Comparison of ENCODE assay signal across 1 cellular context in the genomic region with DNA sequence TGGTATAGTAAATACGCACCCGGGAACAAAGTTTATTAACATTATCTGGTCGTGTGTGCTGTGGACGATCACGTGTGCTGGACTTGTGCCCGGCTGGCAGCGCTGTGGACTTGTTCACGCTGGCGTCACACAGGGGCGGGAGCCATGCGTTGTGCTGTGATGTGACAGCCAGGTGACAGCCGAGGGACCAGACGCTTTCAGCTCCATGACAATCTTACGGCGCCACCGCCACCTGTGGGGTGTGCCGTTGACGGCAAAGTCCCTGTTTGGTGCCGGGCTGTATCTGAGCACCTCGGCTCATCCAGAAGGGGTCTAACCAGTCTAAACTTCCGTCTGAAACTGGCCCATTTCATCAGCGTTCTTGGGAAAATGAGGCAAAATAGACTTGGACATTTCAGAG.
A peak's percentile ranks its signal among the peaks of the same experiment; 100 is the strongest.
TF ChIP-seq lines count a peak whose summit lies in the region.

No MANE protein-coding gene starts in this region.

TF ChIP-seq in HepG2, 621 proteins besides CTCF, POLR2A, EP300 and RAD21 (continued from another document):
- TF ChIP-seq, protein P1, sequence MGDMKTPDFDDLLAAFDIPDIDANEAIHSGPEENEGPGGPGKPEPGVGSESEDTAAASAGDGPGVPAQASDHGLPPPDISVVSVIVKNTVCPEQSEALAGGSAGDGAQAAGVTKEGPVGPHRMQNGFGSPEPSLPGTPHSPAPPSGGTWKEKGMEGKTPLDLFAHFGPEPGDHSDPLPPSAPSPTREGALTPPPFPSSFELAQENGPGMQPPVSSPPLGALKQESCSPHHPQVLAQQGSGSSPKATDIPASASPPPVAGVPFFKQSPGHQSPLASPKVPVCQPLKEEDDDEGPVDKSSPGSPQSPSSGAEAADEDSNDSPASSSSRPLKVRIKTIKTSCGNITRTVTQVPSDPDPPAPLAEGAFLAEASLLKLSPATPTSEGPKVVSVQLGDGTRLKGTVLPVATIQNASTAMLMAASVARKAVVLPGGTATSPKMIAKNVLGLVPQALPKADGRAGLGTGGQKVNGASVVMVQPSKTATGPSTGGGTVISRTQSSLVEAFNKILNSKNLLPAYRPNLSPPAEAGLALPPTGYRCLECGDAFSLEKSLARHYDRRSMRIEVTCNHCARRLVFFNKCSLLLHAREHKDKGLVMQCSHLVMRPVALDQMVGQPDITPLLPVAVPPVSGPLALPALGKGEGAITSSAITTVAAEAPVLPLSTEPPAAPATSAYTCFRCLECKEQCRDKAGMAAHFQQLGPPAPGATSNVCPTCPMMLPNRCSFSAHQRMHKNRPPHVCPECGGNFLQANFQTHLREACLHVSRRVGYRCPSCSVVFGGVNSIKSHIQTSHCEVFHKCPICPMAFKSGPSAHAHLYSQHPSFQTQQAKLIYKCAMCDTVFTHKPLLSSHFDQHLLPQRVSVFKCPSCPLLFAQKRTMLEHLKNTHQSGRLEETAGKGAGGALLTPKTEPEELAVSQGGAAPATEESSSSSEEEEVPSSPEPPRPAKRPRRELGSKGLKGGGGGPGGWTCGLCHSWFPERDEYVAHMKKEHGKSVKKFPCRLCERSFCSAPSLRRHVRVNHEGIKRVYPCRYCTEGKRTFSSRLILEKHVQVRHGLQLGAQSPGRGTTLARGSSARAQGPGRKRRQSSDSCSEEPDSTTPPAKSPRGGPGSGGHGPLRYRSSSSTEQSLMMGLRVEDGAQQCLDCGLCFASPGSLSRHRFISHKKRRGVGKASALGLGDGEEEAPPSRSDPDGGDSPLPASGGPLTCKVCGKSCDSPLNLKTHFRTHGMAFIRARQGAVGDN (CRISPR knock-in tag; IDR thresholded peaks at IDR 0.05), result peak; percentile 52
- TF ChIP-seq KDM5B (CRISPR knock-in tag; IDR thresholded peaks at IDR 0.05; ENCODE audit: borderline replicate concordance) (peak; percentile 46; the same call in 1 of the 2 replicates), ZBTB20 (CRISPR knock-in tag; IDR thresholded peaks at IDR 0.05; ENCODE audit: borderline replicate concordance, low read depth) (no peak), ZNF224 (CRISPR knock-in tag; IDR thresholded peaks at IDR 0.05) (no peak), GABPB1 (CRISPR knock-in tag; IDR thresholded peaks at IDR 0.05) (0 out of 2 replicates have a peak, but pooled peaks have one; percentile 17), ARNTL (CRISPR knock-in tag; IDR thresholded peaks at IDR 0.05) (0 out of 2 replicates have a peak, but pooled peaks have one; percentile 37), STAG1 (CRISPR knock-in tag; IDR thresholded peaks at IDR 0.05) (peak; percentile 39), ZNF230 (CRISPR knock-in tag; IDR thresholded peaks at IDR 0.05) (no peak), ZNF616 (CRISPR knock-in tag; IDR thresholded peaks at IDR 0.05; ENCODE audit: low read depth) (no peak), TEAD2 (CRISPR knock-in tag; IDR thresholded peaks at IDR 0.05) (no peak), ZNF3 (CRISPR knock-in tag; IDR thresholded peaks at IDR 0.05) (no peak), ZNF879 (CRISPR knock-in tag; IDR thresholded peaks at IDR 0.05) (no peak), SAP130 (CRISPR knock-in tag; IDR thresholded peaks at IDR 0.05; ENCODE audit: low read depth) (peak; percentile 55; the same call in 1 of the 2 replicates), ZNF670 (CRISPR knock-in tag; IDR thresholded peaks at IDR 0.05; ENCODE audit: borderline replicate concordance) (no peak), TGIF2 (CRISPR knock-in tag; IDR thresholded peaks at IDR 0.05) (peak; percentile 79; the same call in 1 of the 2 replicates), SOX6 (IDR thresholded peaks at IDR 0.05) (no peak), SOX6 (CRISPR knock-in tag; IDR thresholded peaks at IDR 0.05) (no peak), ZNF605 (CRISPR knock-in tag; IDR thresholded peaks at IDR 0.05) (no peak), MXI1 (IDR thresholded peaks at IDR 0.05; ENCODE audit: borderline replicate concordance, low read depth, low read length) (no peak), HMGA1 (CRISPR knock-in tag; conservative IDR thresholded peaks at IDR 0.05) (no peak), ZNF282 (IDR thresholded peaks at IDR 0.05; ENCODE audit: partially characterized antibody) (no peak), NFRKB (IDR thresholded peaks at IDR 0.05) (no peak), GTF3A (CRISPR knock-in tag; conservative IDR thresholded peaks at IDR 0.05) (no peak), EZH2 (conservative IDR thresholded peaks at IDR 0.05; ENCODE audit: low read depth, low read length) (0 out of 2 replicates have a peak, but pooled peaks have one; percentile 50)
- TF ChIP-seq, protein P2, sequence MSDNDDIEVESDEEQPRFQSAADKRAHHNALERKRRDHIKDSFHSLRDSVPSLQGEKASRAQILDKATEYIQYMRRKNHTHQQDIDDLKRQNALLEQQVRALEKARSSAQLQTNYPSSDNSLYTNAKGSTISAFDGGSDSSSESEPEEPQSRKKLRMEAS (IDR thresholded peaks at IDR 0.05), result peak; percentile 61
- TF ChIP-seq, protein P3, sequence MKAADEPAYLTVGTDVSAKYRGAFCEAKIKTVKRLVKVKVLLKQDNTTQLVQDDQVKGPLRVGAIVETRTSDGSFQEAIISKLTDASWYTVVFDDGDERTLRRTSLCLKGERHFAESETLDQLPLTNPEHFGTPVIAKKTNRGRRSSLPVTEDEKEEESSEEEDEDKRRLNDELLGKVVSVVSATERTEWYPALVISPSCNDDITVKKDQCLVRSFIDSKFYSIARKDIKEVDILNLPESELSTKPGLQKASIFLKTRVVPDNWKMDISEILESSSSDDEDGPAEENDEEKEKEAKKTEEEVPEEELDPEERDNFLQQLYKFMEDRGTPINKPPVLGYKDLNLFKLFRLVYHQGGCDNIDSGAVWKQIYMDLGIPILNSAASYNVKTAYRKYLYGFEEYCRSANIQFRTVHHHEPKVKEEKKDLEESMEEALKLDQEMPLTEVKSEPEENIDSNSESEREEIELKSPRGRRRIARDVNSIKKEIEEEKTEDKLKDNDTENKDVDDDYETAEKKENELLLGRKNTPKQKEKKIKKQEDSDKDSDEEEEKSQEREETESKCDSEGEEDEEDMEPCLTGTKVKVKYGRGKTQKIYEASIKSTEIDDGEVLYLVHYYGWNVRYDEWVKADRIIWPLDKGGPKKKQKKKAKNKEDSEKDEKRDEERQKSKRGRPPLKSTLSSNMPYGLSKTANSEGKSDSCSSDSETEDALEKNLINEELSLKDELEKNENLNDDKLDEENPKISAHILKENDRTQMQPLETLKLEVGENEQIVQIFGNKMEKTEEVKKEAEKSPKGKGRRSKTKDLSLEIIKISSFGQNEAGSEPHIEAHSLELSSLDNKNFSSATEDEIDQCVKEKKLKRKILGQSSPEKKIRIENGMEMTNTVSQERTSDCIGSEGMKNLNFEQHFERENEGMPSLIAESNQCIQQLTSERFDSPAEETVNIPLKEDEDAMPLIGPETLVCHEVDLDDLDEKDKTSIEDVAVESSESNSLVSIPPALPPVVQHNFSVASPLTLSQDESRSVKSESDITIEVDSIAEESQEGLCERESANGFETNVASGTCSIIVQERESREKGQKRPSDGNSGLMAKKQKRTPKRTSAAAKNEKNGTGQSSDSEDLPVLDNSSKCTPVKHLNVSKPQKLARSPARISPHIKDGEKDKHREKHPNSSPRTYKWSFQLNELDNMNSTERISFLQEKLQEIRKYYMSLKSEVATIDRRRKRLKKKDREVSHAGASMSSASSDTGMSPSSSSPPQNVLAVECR (CRISPR knock-in tag; IDR thresholded peaks at IDR 0.05; ENCODE audit: borderline replicate concordance), result peak; percentile 45; the same call in 1 of the 2 replicates
- TF ChIP-seq, protein P4, sequence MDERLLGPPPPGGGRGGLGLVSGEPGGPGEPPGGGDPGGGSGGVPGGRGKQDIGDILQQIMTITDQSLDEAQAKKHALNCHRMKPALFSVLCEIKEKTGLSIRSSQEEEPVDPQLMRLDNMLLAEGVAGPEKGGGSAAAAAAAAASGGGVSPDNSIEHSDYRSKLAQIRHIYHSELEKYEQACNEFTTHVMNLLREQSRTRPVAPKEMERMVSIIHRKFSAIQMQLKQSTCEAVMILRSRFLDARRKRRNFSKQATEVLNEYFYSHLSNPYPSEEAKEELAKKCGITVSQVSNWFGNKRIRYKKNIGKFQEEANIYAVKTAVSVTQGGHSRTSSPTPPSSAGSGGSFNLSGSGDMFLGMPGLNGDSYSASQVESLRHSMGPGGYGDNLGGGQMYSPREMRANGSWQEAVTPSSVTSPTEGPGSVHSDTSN (CRISPR knock-in tag; IDR thresholded peaks at IDR 0.05), result peak; percentile 37; the same call in 1 of the 2 replicates
- TF ChIP-seq, protein P5, sequence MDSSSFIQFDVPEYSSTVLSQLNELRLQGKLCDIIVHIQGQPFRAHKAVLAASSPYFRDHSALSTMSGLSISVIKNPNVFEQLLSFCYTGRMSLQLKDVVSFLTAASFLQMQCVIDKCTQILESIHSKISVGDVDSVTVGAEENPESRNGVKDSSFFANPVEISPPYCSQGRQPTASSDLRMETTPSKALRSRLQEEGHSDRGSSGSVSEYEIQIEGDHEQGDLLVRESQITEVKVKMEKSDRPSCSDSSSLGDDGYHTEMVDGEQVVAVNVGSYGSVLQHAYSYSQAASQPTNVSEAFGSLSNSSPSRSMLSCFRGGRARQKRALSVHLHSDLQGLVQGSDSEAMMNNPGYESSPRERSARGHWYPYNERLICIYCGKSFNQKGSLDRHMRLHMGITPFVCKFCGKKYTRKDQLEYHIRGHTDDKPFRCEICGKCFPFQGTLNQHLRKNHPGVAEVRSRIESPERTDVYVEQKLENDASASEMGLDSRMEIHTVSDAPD (CRISPR knock-in tag; IDR thresholded peaks at IDR 0.05), result no peak
- TF ChIP-seq, protein P6, sequence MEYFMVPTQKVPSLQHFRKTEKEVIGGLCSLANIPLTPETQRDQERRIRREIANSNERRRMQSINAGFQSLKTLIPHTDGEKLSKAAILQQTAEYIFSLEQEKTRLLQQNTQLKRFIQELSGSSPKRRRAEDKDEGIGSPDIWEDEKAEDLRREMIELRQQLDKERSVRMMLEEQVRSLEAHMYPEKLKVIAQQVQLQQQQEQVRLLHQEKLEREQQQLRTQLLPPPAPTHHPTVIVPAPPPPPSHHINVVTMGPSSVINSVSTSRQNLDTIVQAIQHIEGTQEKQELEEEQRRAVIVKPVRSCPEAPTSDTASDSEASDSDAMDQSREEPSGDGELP (IDR thresholded peaks at IDR 0.05; ENCODE audit: borderline replicate concordance, low read depth), result peak; percentile 57; the same call in 1 of the 2 replicates
- TF ChIP-seq, protein P7, sequence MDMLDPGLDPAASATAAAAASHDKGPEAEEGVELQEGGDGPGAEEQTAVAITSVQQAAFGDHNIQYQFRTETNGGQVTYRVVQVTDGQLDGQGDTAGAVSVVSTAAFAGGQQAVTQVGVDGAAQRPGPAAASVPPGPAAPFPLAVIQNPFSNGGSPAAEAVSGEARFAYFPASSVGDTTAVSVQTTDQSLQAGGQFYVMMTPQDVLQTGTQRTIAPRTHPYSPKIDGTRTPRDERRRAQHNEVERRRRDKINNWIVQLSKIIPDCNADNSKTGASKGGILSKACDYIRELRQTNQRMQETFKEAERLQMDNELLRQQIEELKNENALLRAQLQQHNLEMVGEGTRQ (IDR thresholded peaks at IDR 0.05; ENCODE audit: low read depth, low read length), result peak; percentile 22; the same call in 1 of the 2 replicates
- TF ChIP-seq, protein P7 (CRISPR knock-in tag; IDR thresholded peaks at IDR 0.05; ENCODE audit: borderline replicate concordance), result no peak
